29 cellular contexts compared by ENCODE assay signal in genomic region chr14:70498191-70498590, GRCh38. TPM values are rescaled to one million over a fixed set of nuclear protein-coding genes. Genes with fewer than 3 reads are reported as not detected.
"Had no signal": no experiment of that assay in that cellular context is flagged by ENCODE, and none has a peak within 500 bp of the region (broad histone marks: within the 10 kb centered on the region; RNA-seq: fewer than 3 reads in every experiment).

No MANE protein-coding gene starts in this region.

- H3K27ac Mint-ChIP-seq: dendritic cell treated with granulocyte-macrophage colony-stimulating factor and Interleukin-4, amounts not matched to agents 40 ng/mL and 50 ng/mL, for 4 days had no signal

- H3K4me1 ChIP-seq: colonic mucosa, esophagus muscularis mucosa, esophagus squamous epithelium, foreskin keratinocyte, gastrocnemius medialis, gastroesophageal sphincter, heart left ventricle, heart right ventricle had no signal

- H3K4me3 ChIP-seq: colonic mucosa, coronary artery, dorsolateral prefrontal cortex, esophagus muscularis mucosa, esophagus squamous epithelium, gastrocnemius medialis, gastroesophageal sphincter, heart left ventricle, heart right ventricle, hepatocyte had no signal

- H3K27me3 Mint-ChIP-seq: dendritic cell treated with granulocyte-macrophage colony-stimulating factor and Interleukin-4, amounts not matched to agents 40 ng/mL and 50 ng/mL, for 4 days; effector memory CD8-positive, alpha-beta T cell had no signal

- H3K9me3 ChIP-seq: colonic mucosa, gastrocnemius medialis had no signal

- FAIRE-seq: colon, endometrium, endothelial cell of umbilical vein, frontal cortex had no signal

- H3K27me3 ChIP-seq: colonic mucosa, dorsolateral prefrontal cortex, esophagus muscularis mucosa, esophagus squamous epithelium, foreskin keratinocyte, gastrocnemius medialis, gastroesophageal sphincter, heart left ventricle, heart right ventricle, hepatocyte had no signal

- H3K27ac ChIP-seq: colonic mucosa, coronary artery, dorsolateral prefrontal cortex, epithelial cell of prostate, esophagus muscularis mucosa, esophagus squamous epithelium, foreskin keratinocyte, gastrocnemius medialis, gastroesophageal sphincter, heart left ventricle, heart right ventricle, hepatocyte had no signal

- H3K36me3 ChIP-seq: colonic mucosa, esophagus squamous epithelium, gastrocnemius medialis had no signal

- DNase-seq: colonic mucosa; cortex of kidney; dermis blood vessel endothelial cell; dorsolateral prefrontal cortex; effector CD4-positive, alpha-beta T cell; effector CD8-positive, alpha-beta T cell; effector memory CD4-positive, alpha-beta T cell; effector memory CD8-positive, alpha-beta T cell; erythroblast; esophagus squamous epithelium; foreskin keratinocyte; foreskin melanocyte; gastrocnemius medialis; glutamatergic neuron; head of caudate nucleus; heart left ventricle; heart right ventricle had no signal

- H3K4me3 Mint-ChIP-seq: dendritic cell treated with granulocyte-macrophage colony-stimulating factor and Interleukin-4, amounts not matched to agents 40 ng/mL and 50 ng/mL, for 4 days; effector memory CD8-positive, alpha-beta T cell had no signal

RNA-seq across cellular contexts. Expression of gene ADAM20, which starts 36.6 kb away (rescaled TPM):
- total RNA-seq: epithelial cell of proximal tubule had no signal
- polyA plus RNA-seq: foreskin keratinocyte, hepatocyte had no signal

RNA-seq across cellular contexts. Expression of gene ADAM21, which starts 46.2 kb away (rescaled TPM):
- total RNA-seq: colonic mucosa, endothelial cell of umbilical vein, epithelial cell of proximal tubule, esophagus mucosa, esophagus squamous epithelium had no signal
- polyA plus RNA-seq: hepatocyte had no signal
